In the genomic region with DNA sequence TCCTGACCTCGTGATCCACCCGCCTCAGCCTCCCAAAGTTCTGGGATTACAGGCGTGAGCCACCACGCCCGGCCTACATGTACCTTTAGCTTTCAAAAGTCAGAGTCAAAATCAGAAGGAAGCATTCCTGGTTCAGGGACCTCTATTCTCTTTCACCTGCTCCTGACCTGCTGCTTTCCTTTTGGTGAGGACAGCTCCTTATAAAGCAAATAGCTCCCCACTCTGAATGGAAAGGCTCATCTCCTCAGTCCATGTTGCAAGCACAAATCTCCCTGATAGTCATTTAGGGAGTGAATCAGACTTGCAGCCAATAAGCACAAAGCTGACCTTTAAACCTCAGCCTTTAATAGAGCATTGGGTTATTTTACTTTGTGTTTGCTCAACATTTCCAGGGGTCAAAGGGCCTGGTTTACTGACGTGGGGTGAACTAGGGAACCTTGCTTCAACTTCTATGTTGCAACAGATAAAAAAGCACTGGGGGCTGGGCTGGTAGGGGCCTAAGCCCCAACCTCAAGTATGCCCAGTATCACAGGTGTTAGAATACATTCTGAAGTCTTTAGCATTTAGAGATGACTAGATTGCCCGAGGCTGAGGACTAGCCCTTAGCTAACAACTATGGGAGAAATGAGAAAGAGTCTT, we compare ENCODE assay signal across 23 cellular contexts. TPM values are rescaled to one million over a fixed set of nuclear protein-coding genes. Genes with fewer than 3 reads are reported as not detected.
DNase-seq lines count a peak whose midpoint lies in the region; ATAC-seq, FAIRE-seq and TF ChIP-seq lines count a peak whose summit lies in the region.
"Had no signal": no experiment of that assay in that cellular context is flagged by ENCODE, and none has a peak within 500 bp of the region (broad histone marks: within the 10 kb centered on the region; RNA-seq: fewer than 3 reads in every experiment).

No MANE protein-coding gene starts in this region.

- CTCF ChIA-PET in Calu3 (lab: Charles Lee), result no interaction called here
- CTCF ChIA-PET in PC-3 (lab: Charles Lee), result no interaction called here
- CTCF ChIA-PET in SK-N-SH (lab: Yijun Ruan, JAX), result interaction anchor here (1.5 kb wide), 1 partner anchor 20 kb away, joined by 3 read pairs; no protein-coding TSS in a partner anchor

- 44 to 54% methylated on average over 7 of the region's 7 CpGs for WGBS in pancreas, 2 donors
- 60% methylated on average over 7 of the region's 7 CpGs for WGBS in SK-N-SH (ENCODE audit: low lambda C conversion rate)

- H3K9me3 ChIP-seq in PC-3 (ENCODE audit: low read length), result no peaks in the 10 kb centered on the region
- H3K9me3 ChIP-seq in pancreas, result no peaks in the 10 kb centered on the region
- H3K9me3 ChIP-seq in SK-N-SH, result no peaks in the 10 kb centered on the region
- H3K9me3 ChIP-seq: ascending aorta, gastroesophageal sphincter, vagina had no signal

- H3K36me3 Mint-ChIP-seq in Calu3 (ENCODE audit: insufficient read depth, unreplicated experiment), result no peaks in the 10 kb centered on the region

- no peaks in the 10 kb centered on the region for H3K9me2 ChIP-seq in PC-3 (replicated peaks; ENCODE audit: low read length)
- H3K9me2 ChIP-seq in SK-N-SH, result no peaks in the 10 kb centered on the region

- H4K20me1 ChIP-seq in PC-3 (ENCODE audit: low read length) (no peaks in the 10 kb centered on the region), SK-N-SH (ENCODE audit: insufficient read depth) (no peaks in the 10 kb centered on the region)

- no TSS peak for BruUV-seq in Calu3 (replicated peaks; lab: Mats Ljungman, UMichigan)
- BruUV-seq in PC-3 (replicated peaks; lab: Mats Ljungman, UMichigan), result no TSS peak

- H3K79me2 ChIP-seq in PC-3 (ENCODE audit: low read length), result no peaks in the 10 kb centered on the region
- no peaks in the 10 kb centered on the region for H3K79me2 ChIP-seq in SK-N-SH (ENCODE audit: insufficient read depth)

- POLR2A ChIA-PET in PC-3 (lab: Charles Lee; ENCODE audit: unreplicated experiment), result no interaction called here
- POLR2A ChIA-PET in SK-N-SH (lab: Yijun Ruan, JAX), result no interaction called here

- H3K36me3 ChIP-seq in PC-3 (ENCODE audit: low read depth, low read length) (no peaks in the 10 kb centered on the region), pancreas (no peaks in the 10 kb centered on the region), SK-N-SH (replicated peaks in 1 of 2; ENCODE audit: control insufficient read depth in 1 of 2, insufficient read depth in 2 of 2, low read length in 1 of 2) (no peaks in the 10 kb centered on the region)
- H3K36me3 ChIP-seq: ascending aorta, gastroesophageal sphincter, vagina had no signal

- DNase-seq in Calu3 (no peak), PC-3 (peak; percentile 67), fibroblast of villous mesenchyme (ENCODE audit: low read depth) (peak; percentile 28), pancreas (peak in 3 of 6 donors; percentile 12 to 25 (median 13)), SK-N-SH (no peak), DMS 273 treated with DMSO at 0.1 percent for 48 hours (lab: John Stamatoyannopoulos, UW) (no peak)
- DNase-seq: activated CD4-positive, alpha-beta T cell treated with anti-CD3 and anti-CD28 coated beads, Interleukin-2, amount 10 ng/mL, durations not matched to agents 24 days and 14 days; activated naive CD4-positive, alpha-beta T cell; CD4-positive, alpha-beta T cell; NCI-H1694; NCI-H446; retina had no signal

- peak overlapping the region; percentile 13 for H3K27ac Mint-ChIP-seq in Calu3 (ENCODE audit: unreplicated experiment)
- H3K27ac Mint-ChIP-seq: activated CD4-positive, alpha-beta T cell treated with anti-CD3 and anti-CD28 coated beads, Interleukin-2, amount 10 ng/mL, durations not matched to agents 24 days and 14 days; CD4-positive, alpha-beta T cell; stimulated activated naive CD8-positive, alpha-beta T cell treated with anti-CD3 and anti-CD28 coated beads, Interleukin-15, Interleukin-2, amounts not matched to agents 100 ng/mL and 50 ng/mL, for 24 hours had no signal

- intact Hi-C loops in Calu3 (cut with micrococcal nuclease; ENCODE audit: unreplicated experiment), result no loop called here
- intact Hi-C loops in PC-3 (cut with micrococcal nuclease), result no loop called here
- intact Hi-C loops in pancreas (cut with DNase I), result no loop called here

- 0 out of 2 replicates have a peak overlapping the region, but pooled peaks have one; percentile 4 for H3K27ac ChIP-seq in PC-3 (ENCODE audit: low read length)
- H3K27ac ChIP-seq in pancreas, result peak overlapping the region in 2 of 4 donors; percentile 8 to 58
- no peak overlapping the region for H3K27ac ChIP-seq in SK-N-SH (ENCODE audit: low read depth in 2 of 2, low read length in 1 of 2)
- H3K27ac ChIP-seq: gastroesophageal sphincter, SK-N-MC, vagina had no signal

- no peaks in the 10 kb centered on the region for H3K27me3 ChIP-seq in PC-3 (ENCODE audit: low read length)
- H3K27me3 ChIP-seq in pancreas, result no peaks in the 10 kb centered on the region
- no peaks in the 10 kb centered on the region for H3K27me3 ChIP-seq in SK-N-SH (ENCODE audit: insufficient read depth)
- H3K27me3 ChIP-seq: ascending aorta, gastroesophageal sphincter, vagina had no signal

- no peaks in the 10 kb centered on the region for H3F3A ChIP-seq in PC-3 (ENCODE audit: low read length, unreplicated experiment)
- H3F3A ChIP-seq in SK-N-SH (replicated peaks; ENCODE audit: insufficient read depth), result no peaks in the 10 kb centered on the region

- H3K4me1 Mint-ChIP-seq in Calu3 (ENCODE audit: low read depth, unreplicated experiment), result peaks cover 26% of the 10 kb centered on the region
- H3K4me1 Mint-ChIP-seq: activated CD4-positive, alpha-beta T cell treated with anti-CD3 and anti-CD28 coated beads, Interleukin-2, amount 10 ng/mL, durations not matched to agents 24 days and 14 days; nephron had no signal

- H3K9me3 Mint-ChIP-seq in Calu3 (ENCODE audit: low read depth, unreplicated experiment), result no peaks in the 10 kb centered on the region
- H3K9me3 Mint-ChIP-seq: activated CD4-positive, alpha-beta T cell treated with anti-CD3 and anti-CD28 coated beads, Interleukin-2, amount 10 ng/mL, durations not matched to agents 24 days and 14 days; nephron; stimulated activated naive CD8-positive, alpha-beta T cell treated with anti-CD3 and anti-CD28 coated beads, Interleukin-15, Interleukin-2, amounts not matched to agents 100 ng/mL and 50 ng/mL, for 24 hours had no signal

- ATAC-seq in PC-3 (peak; percentile 45), pancreas (peak; percentile 43 to 76 (median 67)), HG03095 (IDR thresholded peaks at IDR 0.05; ENCODE audit: unreplicated experiment) (no peak), GM18861 (IDR thresholded peaks at IDR 0.05; ENCODE audit: unreplicated experiment) (no peak)
- ATAC-seq: gastroesophageal sphincter had no signal

- H3K4me3 ChIP-seq in PC-3 (ENCODE audit: low read length) (no peak overlapping the region), fibroblast of villous mesenchyme (ENCODE audit: low read depth, low read length) (no peak overlapping the region), pancreas (no peak overlapping the region), SK-N-SH (ENCODE audit: low read depth in 2 of 2, low read length in 1 of 2) (no peak overlapping the region)
- H3K4me3 ChIP-seq: ascending aorta, gastroesophageal sphincter, SK-N-MC, vagina had no signal

- no peak overlapping the region for H3K4me3 Mint-ChIP-seq in Calu3 (ENCODE audit: low read depth, unreplicated experiment)
- H3K4me3 Mint-ChIP-seq: activated CD4-positive, alpha-beta T cell treated with anti-CD3 and anti-CD28 coated beads, Interleukin-2, amount 10 ng/mL, durations not matched to agents 24 days and 14 days; CD4-positive, alpha-beta T cell; nephron; stimulated activated naive CD8-positive, alpha-beta T cell treated with anti-CD3 and anti-CD28 coated beads, Interleukin-15, Interleukin-2, amounts not matched to agents 100 ng/mL and 50 ng/mL, for 24 hours had no signal

- H3K27me3 Mint-ChIP-seq in Calu3 (ENCODE audit: unreplicated experiment), result no peaks in the 10 kb centered on the region
- H3K27me3 Mint-ChIP-seq: activated CD4-positive, alpha-beta T cell treated with anti-CD3 and anti-CD28 coated beads, Interleukin-2, amount 10 ng/mL, durations not matched to agents 24 days and 14 days; CD4-positive, alpha-beta T cell had no signal

- H3K4me2 ChIP-seq in PC-3 (ENCODE audit: low read length), result peak overlapping the region; percentile 27; the same call in 1 of the 2 replicates
- no peak overlapping the region for H3K4me2 ChIP-seq in SK-N-SH

- H3K4me1 ChIP-seq in PC-3 (ENCODE audit: insufficient read depth, low read length) (peaks cover 27% of the 10 kb centered on the region), pancreas (peaks cover 0 to 38% (median 20%) of the 10 kb centered on the region in 3 donors), SK-N-SH (ENCODE audit: control insufficient read depth in 1 of 2, insufficient read depth in 2 of 2, low read depth in 1 of 2, low read length in 1 of 2) (no peaks in the 10 kb centered on the region)

- peak; percentile 29 for FAIRE-seq in pancreas (lab: Jason Lieb, UNC)
- FAIRE-seq: colon, HTR-8/SVneo, TTC549 had no signal

- TF ChIP-seq CTCF in Calu3 (IDR thresholded peaks at IDR 0.05; ENCODE audit: unreplicated experiment) (no peak), PC-3 (conservative IDR thresholded peaks at IDR 0.05; ENCODE audit: low read depth, low read length) (no peak), fibroblast of villous mesenchyme (IDR thresholded peaks at IDR 0.05; ENCODE audit: insufficient read depth, low read depth, low read length) (no peak), pancreas (IDR thresholded peaks at IDR 0.05) (no peak), SK-N-SH (IDR thresholded peaks at IDR 0.05) (no peak)

- H2AFZ ChIP-seq in PC-3 (ENCODE audit: low read length), result no peak overlapping the region
- no peak overlapping the region for H2AFZ ChIP-seq in SK-N-SH (ENCODE audit: low read depth)

- no peak overlapping the region for H3K9ac ChIP-seq in PC-3 (ENCODE audit: low read length)
- no peak overlapping the region for H3K9ac ChIP-seq in SK-N-SH

- no peak for TF ChIP-seq EP300 in SK-N-SH (IDR thresholded peaks at IDR 0.05; ENCODE audit: borderline replicate concordance in 1 of 2, low read depth in 1 of 2, low read length in 1 of 2)

- TF ChIP-seq RAD21 in SK-N-SH (IDR thresholded peaks at IDR 0.05; ENCODE audit: low read length), result no peak

TF ChIP-seq in SK-N-SH, 30 proteins besides CTCF, POLR2A, EP300 and RAD21 (continues in another document):
- TF ChIP-seq NRF1 (IDR thresholded peaks at IDR 0.05; ENCODE audit: low read depth, low read length), result no peak
- TF ChIP-seq EZH2phosphoT487 (IDR thresholded peaks at IDR 0.05; ENCODE audit: borderline replicate concordance, low read depth), result no peak
- no peak for TF ChIP-seq RFX5 (IDR thresholded peaks at IDR 0.05; ENCODE audit: low read length)
- TF ChIP-seq YY1 (IDR thresholded peaks at IDR 0.05; ENCODE audit: low read depth), result no peak
- no peak for TF ChIP-seq RCOR1 (IDR thresholded peaks at IDR 0.05; ENCODE audit: low read length)

RNA-seq across cellular contexts. Expression of gene THRB, which starts 43.1 kb away (rescaled TPM):
- total RNA-seq in Calu3 (2022) (13.5 and 15.5 TPM in 2 replicates), PC-3 (2014; rRNA removed) (7.0 and 9.7 TPM in 2 replicates), fibroblast of villous mesenchyme (5.2 and 13.4 TPM in 2 replicates), pancreas (10 to 100 TPM in 2 of 6 donors, 1 to 10 TPM in 4; 6.6 to 12.4 (median 8.7) TPM)
- polyA plus RNA-seq in pancreas (1 to 10 TPM; 2.1 to 2.3 TPM), SK-N-SH (2012; rRNA removed) (0.02 and 0.08 TPM in 2 replicates)
- 0.04 and 0.09 TPM in 2 replicates for polyA plus RNA-seq in SK-N-SH (2012; cell fraction: cytosol; rRNA removed)
- 0.04 and 0.15 TPM in 2 replicates for polyA plus RNA-seq in SK-N-SH (2012; cell fraction: nucleus; rRNA removed)
- total RNA-seq: activated CD4-positive, alpha-beta T cell treated with anti-CD3 and anti-CD28 coated beads, Interleukin-2, amount 10 ng/mL, durations not matched to agents 24 days and 14 days; CD4-positive, alpha-beta T cell had no signal

Comparison
In these comparisons a context has a peak if more than half of its experiments do, and no peak if none do; other contexts are left out.
1. DNase-seq: peak in PC-3 (single experiment) and fibroblast of villous mesenchyme (single experiment); none in Calu3 (single experiment), SK-N-SH (single experiment) and DMS 273 treated with DMSO at 0.1 percent for 48 hours (single experiment).
2. ATAC-seq: peak in PC-3 (single experiment) and pancreas (4 of 4); none in HG03095 (single experiment) and GM18861 (single experiment).